Comparison of ENCODE assay signal across 8 cellular contexts in genomic region chr16:8935989-8936388, GRCh38. TPM values are rescaled to one million over a fixed set of nuclear protein-coding genes. Genes with fewer than 3 reads are reported as not detected.
DNase-seq lines count a peak whose midpoint lies in the region; ATAC-seq and TF ChIP-seq lines count a peak whose summit lies in the region.
"Had no signal": no experiment of that assay in that cellular context is flagged by ENCODE, and none has a peak within 500 bp of the region (broad histone marks: within the 10 kb centered on the region; RNA-seq: fewer than 3 reads in every experiment).

No MANE protein-coding gene starts in this region.

- no peaks in the 10 kb centered on the region for H3K27me3 ChIP-seq in GM23338 (ENCODE audit: insufficient read depth)
- no peaks in the 10 kb centered on the region for H3K27me3 ChIP-seq in right atrium auricular region

- H3F3A ChIP-seq in GM23338 (replicated peaks; ENCODE audit: low read depth), result peaks cover 11% of the 10 kb centered on the region

- peaks cover 9% of the 10 kb centered on the region for H3K27me3 Mint-ChIP-seq in GM23338 (ENCODE audit: insufficient read depth, low read depth, poor library complexity)

- peak; percentile 29 for ATAC-seq in GM18502 (IDR thresholded peaks at IDR 0.05; ENCODE audit: poor library complexity, unreplicated experiment)
- ATAC-seq in GM23338, result peak; percentile 74

- H3K4me3 Mint-ChIP-seq in GM23338, result peak overlapping the region; percentile 3; the same call in 1 of the 3 replicates

- H3K36me3 ChIP-seq in GM23338 (ENCODE audit: insufficient read depth) (no peaks in the 10 kb centered on the region), right atrium auricular region (no peaks in the 10 kb centered on the region)

- H3K9me3 ChIP-seq in right atrium auricular region, result no peaks in the 10 kb centered on the region

- H3K27ac Mint-ChIP-seq in GM23338, result peak overlapping the region; percentile 20; the same call in 1 of the 2 replicates

- peaks cover 93% of the 10 kb centered on the region for H4K20me1 ChIP-seq in GM23338 (replicated peaks; ENCODE audit: insufficient read depth)

- no peaks in the 10 kb centered on the region for H3K36me3 Mint-ChIP-seq in GM23338 (ENCODE audit: low read depth)

- peaks cover 68% of the 10 kb centered on the region for H3K4me1 Mint-ChIP-seq in GM23338

- H3K4me1 ChIP-seq in GM23338 (ENCODE audit: insufficient read depth), result peaks cover 37% of the 10 kb centered on the region
- H3K4me1 ChIP-seq in right atrium auricular region, result peaks cover 0 to 44% of the 10 kb centered on the region in 2 donors

- H3K27ac ChIP-seq in GM23338 (ENCODE audit: low read depth), result no peak overlapping the region
- H3K27ac ChIP-seq in right atrium auricular region, result no peak overlapping the region

- DNase-seq in GM23338 (ENCODE audit: low spot score) (peak; percentile 77), RPMI8226 (peak; percentile 31), lung microvascular endothelial cell (ENCODE audit: low read depth in 2 of 2) (peak; percentile 21 to 50), right atrium auricular region (ENCODE audit: low spot score) (no peak), AG08395 (ENCODE audit: low spot score) (no peak)
- no peak for DNase-seq in activated CD4-positive, alpha-beta T cell treated with anti-CD3 and anti-CD28 coated beads for 48 hours

- no peak overlapping the region; the same call in 1 of the 2 replicates for H3K4me2 ChIP-seq in GM23338

- H3K4me3 ChIP-seq in GM23338 (no peak overlapping the region), right atrium auricular region (no peak overlapping the region)

- H3K79me2 ChIP-seq in GM23338 (replicated peaks; ENCODE audit: insufficient read depth), result peaks cover 100% of the 10 kb centered on the region

- no peak overlapping the region for H2AFZ ChIP-seq in GM23338

- H3K9me3 Mint-ChIP-seq in GM23338, result no peaks in the 10 kb centered on the region

- TF ChIP-seq CTCF in GM23338 (conservative IDR thresholded peaks at IDR 0.05; ENCODE audit: low read depth in 2 of 2) (peak; percentile 49 to 70), right atrium auricular region (IDR thresholded peaks at IDR 0.05) (no peak)

- H3K9me2 ChIP-seq in GM23338 (ENCODE audit: insufficient read depth), result no peaks in the 10 kb centered on the region

TF ChIP-seq in GM23338, 12 proteins besides CTCF, POLR2A, EP300 and RAD21 (continues in another document):
- TF ChIP-seq ZNF331 (CRISPR knock-in tag; IDR thresholded peaks at IDR 0.05; ENCODE audit: low read depth), result no peak
- TF ChIP-seq REST (IDR thresholded peaks at IDR 0.05; ENCODE audit: unreplicated experiment), result no peak
- TF ChIP-seq STAT1 (IDR thresholded peaks at IDR 0.05; ENCODE audit: unreplicated experiment), result no peak
- TF ChIP-seq POLR2AphosphoS5 (IDR thresholded peaks at IDR 0.05; ENCODE audit: low read depth), result no peak
- TF ChIP-seq ZNF462 (CRISPR knock-in tag; IDR thresholded peaks at IDR 0.05), result no peak
- no peak for TF ChIP-seq ETS1 (IDR thresholded peaks at IDR 0.05)
- no peak for TF ChIP-seq JUNB (IDR thresholded peaks at IDR 0.05; ENCODE audit: unreplicated experiment)
- TF ChIP-seq EZH2phosphoT487 (IDR thresholded peaks at IDR 0.05; ENCODE audit: unreplicated experiment), result no peak
- TF ChIP-seq EZH2 (IDR thresholded peaks at IDR 0.05; ENCODE audit: low read depth, unreplicated experiment), result no peak

RNA-seq across cellular contexts. Expression of gene USP7, which starts 27.7 kb away (rescaled TPM):
- total RNA-seq in GM23338 (2014; rRNA removed; shearing (Covaris generic)), result 130 and 169 TPM in 2 replicates
- polyA plus RNA-seq in GM23338 (2016; fragmentation: Nextera tagmentation; extraction: Ambion mirVana), result 39.9 and 42.3 TPM in 2 replicates
- total RNA-seq in lung microvascular endothelial cell (50.1 and 50.2 TPM in 2 replicates), right atrium auricular region (10 to 100 TPM; 42.2 to 57.4 TPM)

RNA-seq across cellular contexts. Expression of gene LITAFD, which starts 53.8 kb away (rescaled TPM):
- total RNA-seq in GM23338 (2014; rRNA removed; shearing (Covaris generic)), result not detected in 2 replicates
- polyA plus RNA-seq in GM23338 (2016; fragmentation: Nextera tagmentation; extraction: Ambion mirVana), result not detected in 2 replicates
- total RNA-seq in lung microvascular endothelial cell, result not detected in 2 replicates
- total RNA-seq in right atrium auricular region, result not detected
- total RNA-seq: liver had no signal
- polyA plus RNA-seq: liver had no signal

Comparison
In these comparisons a context has a peak if more than half of its experiments do, and no peak if none do; other contexts are left out.
1. DNase-seq: peak in GM23338 (single experiment), RPMI8226 (single experiment) and lung microvascular endothelial cell (2 of 2); none in right atrium auricular region (single experiment), AG08395 (single experiment) and activated CD4-positive, alpha-beta T cell treated with anti-CD3 and anti-CD28 coated beads for 48 hours (single experiment).
2. CTCF ChIP-seq: peak in GM23338 (2 of 2); none in right atrium auricular region (0 of 2).